ENCODE assay signal across 10 cellular contexts in genomic region chr16:69307091-69307490, GRCh38. TPM values are rescaled to one million over a fixed set of nuclear protein-coding genes. Genes with fewer than 3 reads are reported as not detected.
"Had no signal": no experiment of that assay in that cellular context is flagged by ENCODE, and none has a peak within 500 bp of the region (broad histone marks: within the 10 kb centered on the region; RNA-seq: fewer than 3 reads in every experiment).

No MANE protein-coding gene starts in this region.

- H3K9me3 Mint-ChIP-seq: HFFc6, IgD-negative memory B cell had no signal

- H3K4me3 ChIP-seq: GM23248, HAP-1 had no signal

- H3K9ac ChIP-seq: GM23248 had no signal

- H2AFZ ChIP-seq: GM23248 had no signal

- H3K9me3 ChIP-seq: HAP-1 had no signal

- DNase-seq: GM23248, GOT3, H7, HFFc6 had no signal

- H3K27ac Mint-ChIP-seq: HFFc6, IgD-negative memory B cell had no signal

- FAIRE-seq: HTR-8/SVneo had no signal

- H3K27ac ChIP-seq: GM23248 had no signal

- H3K4me3 Mint-ChIP-seq: HFFc6 had no signal

- H3K27me3 Mint-ChIP-seq: IgD-negative memory B cell had no signal

- ATAC-seq: HCT116 had no signal

RNA-seq across cellular contexts. Expression of gene TMED6, which starts 44.5 kb away (rescaled TPM):
- total RNA-seq: GM23248, H4, H7, HT-29 had no signal
- polyA plus RNA-seq: IgD-negative memory B cell had no signal
